ENCODE assay signal across 1 cellular context in genomic region chr20:18466574-18466893, GRCh38.
TF ChIP-seq lines count a peak whose summit lies in the region.

No MANE protein-coding gene starts in this region.

TF ChIP-seq in H1, 55 proteins besides CTCF, POLR2A, EP300 and RAD21:
- no peak for TF ChIP-seq EZH2 (IDR thresholded peaks at IDR 0.05; ENCODE audit: low read depth, low read length, severe bottlenecking)
- TF ChIP-seq SP2 (IDR thresholded peaks at IDR 0.05; ENCODE audit: low read length) = no peak
- TF ChIP-seq HDAC6 (IDR thresholded peaks at IDR 0.05; ENCODE audit: low read depth, low read length) = no peak
- 0 out of 2 replicates have a peak, but pooled peaks have one; percentile 27 for TF ChIP-seq POLR2AphosphoS5 (IDR thresholded peaks at IDR 0.05; ENCODE audit: low read depth, low read length)
- no peak for TF ChIP-seq CBX5 (IDR thresholded peaks at IDR 0.05; ENCODE audit: low read depth, low read length)
- TF ChIP-seq TBP (IDR thresholded peaks at IDR 0.05; ENCODE audit: low read depth, low read length) = 0 out of 2 replicates have a peak, but pooled peaks have one; percentile 9
- TF ChIP-seq GTF2F1 (IDR thresholded peaks at IDR 0.05; ENCODE audit: borderline replicate concordance, low read depth, low read length) = no peak
- TF ChIP-seq CHD1 (IDR thresholded peaks at IDR 0.05; ENCODE audit: low read depth, low read length) = no peak
- TF ChIP-seq, protein P1, sequence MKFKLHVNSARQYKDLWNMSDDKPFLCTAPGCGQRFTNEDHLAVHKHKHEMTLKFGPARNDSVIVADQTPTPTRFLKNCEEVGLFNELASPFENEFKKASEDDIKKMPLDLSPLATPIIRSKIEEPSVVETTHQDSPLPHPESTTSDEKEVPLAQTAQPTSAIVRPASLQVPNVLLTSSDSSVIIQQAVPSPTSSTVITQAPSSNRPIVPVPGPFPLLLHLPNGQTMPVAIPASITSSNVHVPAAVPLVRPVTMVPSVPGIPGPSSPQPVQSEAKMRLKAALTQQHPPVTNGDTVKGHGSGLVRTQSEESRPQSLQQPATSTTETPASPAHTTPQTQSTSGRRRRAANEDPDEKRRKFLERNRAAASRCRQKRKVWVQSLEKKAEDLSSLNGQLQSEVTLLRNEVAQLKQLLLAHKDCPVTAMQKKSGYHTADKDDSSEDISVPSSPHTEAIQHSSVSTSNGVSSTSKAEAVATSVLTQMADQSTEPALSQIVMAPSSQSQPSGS (IDR thresholded peaks at IDR 0.05; ENCODE audit: low read length) = no peak
- TF ChIP-seq PHF8 (conservative IDR thresholded peaks at IDR 0.05; ENCODE audit: low read depth, low read length) = peak; percentile 34; the same call in 1 of the 2 replicates
- no peak; the same call in 1 of the 2 replicates for TF ChIP-seq MAX (IDR thresholded peaks at IDR 0.05)
- TF ChIP-seq CTBP2 (IDR thresholded peaks at IDR 0.05; ENCODE audit: borderline replicate concordance, insufficient read depth, insufficient read length, low read length) = no peak
- TF ChIP-seq YY1 (IDR thresholded peaks at IDR 0.05; ENCODE audit: low read depth, low read length) = peak; percentile 46; the same call in 1 of the 2 replicates
